In the genomic region with DNA sequence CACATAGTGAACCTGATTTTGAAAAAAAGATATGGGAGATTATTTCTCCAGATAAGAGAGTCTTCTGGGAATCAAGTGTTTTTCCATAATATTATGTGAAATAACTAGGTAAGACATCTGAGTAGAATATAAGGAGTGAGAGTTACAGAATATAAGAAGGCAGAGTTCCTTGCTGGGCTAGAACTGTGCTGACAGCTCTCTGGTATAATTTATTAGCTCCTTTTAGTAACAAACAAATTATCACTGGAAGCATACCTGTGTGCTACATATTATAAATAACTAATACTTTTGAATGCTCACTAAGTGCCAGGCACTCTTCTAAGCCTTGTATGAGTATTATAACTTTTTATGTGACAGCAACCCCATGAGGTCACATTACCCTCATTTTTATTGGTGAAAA, we compare ENCODE assay signal across 26 cellular contexts. TPM values are rescaled to one million over a fixed set of nuclear protein-coding genes. Genes with fewer than 3 reads are reported as not detected.
A peak's percentile ranks its signal among the peaks of the same experiment; 100 is the strongest.
DNase-seq lines count a peak whose midpoint lies in the region; ATAC-seq, FAIRE-seq and TF ChIP-seq lines count a peak whose summit lies in the region.
"Had no signal": no experiment of that assay in that cellular context is flagged by ENCODE, and none has a peak within 500 bp of the region (broad histone marks: within the 10 kb centered on the region; RNA-seq: fewer than 3 reads in every experiment).

No MANE protein-coding gene starts in this region.

- intact Hi-C loops in colonic mucosa (cut with DNase I) (no loop called here), CD14-positive monocyte (cut with micrococcal nuclease) (loop anchor here in 1 of 2 donors (10.0 kb wide), 1 partner anchor 53 kb away; no protein-coding TSS in a partner anchor)

- H3K79me2 ChIP-seq in ACC112 (ENCODE audit: control insufficient read depth, insufficient read depth, low read length, unreplicated experiment) (no peaks in the 10 kb centered on the region), smooth muscle cell (ENCODE audit: low read depth) (no peaks in the 10 kb centered on the region)

- H3K9me3 Mint-ChIP-seq in CD14-positive monocyte = no peaks in the 10 kb centered on the region
- H3K9me3 Mint-ChIP-seq: CD4-positive, CD25-positive, alpha-beta regulatory T cell; H9; memory B cell; T-helper 1 cell treated with Interleukin-12 subunit alpha and Interleukin-12 subunit beta and Interleukin-4 antibody, amounts not matched to agents 30 μg/mL and 1 μg/mL, for 36 hours had no signal

- TF ChIP-seq CTCF in colonic mucosa (IDR thresholded peaks at IDR 0.05) = no peak
- TF ChIP-seq CTCF in smooth muscle cell (IDR thresholded peaks at IDR 0.05; ENCODE audit: borderline replicate concordance, insufficient read depth, poor library complexity, severe bottlenecking) = no peak
- no peak for TF ChIP-seq CTCF in CD14-positive monocyte (IDR thresholded peaks at IDR 0.05)

- H3K27me3 ChIP-seq in ACC112 (ENCODE audit: insufficient read depth, low read length) (no peaks in the 10 kb centered on the region), colonic mucosa (no peaks in the 10 kb centered on the region), smooth muscle cell (ENCODE audit: low read depth) (no peaks in the 10 kb centered on the region), SJCRH30 (no peaks in the 10 kb centered on the region)
- H3K27me3 ChIP-seq: body of pancreas had no signal

- no peaks in the 10 kb centered on the region for H3K9me3 ChIP-seq in colonic mucosa
- no peaks in the 10 kb centered on the region for H3K9me3 ChIP-seq in smooth muscle cell (replicated peaks; ENCODE audit: low read depth)
- no peaks in the 10 kb centered on the region for H3K9me3 ChIP-seq in SJCRH30 (replicated peaks)
- H3K9me3 ChIP-seq: body of pancreas had no signal

- peaks cover 43% of the 10 kb centered on the region for H3K4me1 Mint-ChIP-seq in CD14-positive monocyte

- peak; percentile 15 for FAIRE-seq in RCC 7860 (lab: Jason Lieb, UNC)
- FAIRE-seq: GM18507 had no signal

- H3K4me1 ChIP-seq in ACC112 (ENCODE audit: control insufficient read depth, insufficient read depth, low read length, unreplicated experiment) (peaks cover 12% of the 10 kb centered on the region), colonic mucosa (peaks cover 9% of the 10 kb centered on the region), smooth muscle cell (ENCODE audit: low read depth) (peaks cover 4% of the 10 kb centered on the region), SJCRH30 (no peaks in the 10 kb centered on the region)
- H3K4me1 ChIP-seq: body of pancreas had no signal

- no peaks in the 10 kb centered on the region for H3K36me3 ChIP-seq in ACC112 (ENCODE audit: insufficient read depth, low read length)
- no peaks in the 10 kb centered on the region for H3K36me3 ChIP-seq in colonic mucosa
- no peaks in the 10 kb centered on the region for H3K36me3 ChIP-seq in smooth muscle cell (ENCODE audit: low read depth)
- H3K36me3 ChIP-seq in SJCRH30 = no peaks in the 10 kb centered on the region

- no peak overlapping the region for H3K4me2 ChIP-seq in smooth muscle cell

- H3K27me3 Mint-ChIP-seq in CD14-positive monocyte (ENCODE audit: low read depth in 3 of 3) = peaks cover 0 to 1% (median 0%) of the 10 kb centered on the region in 3 donors
- H3K27me3 Mint-ChIP-seq: activated CD4-positive, alpha-beta T cell treated with anti-CD3 and anti-CD28 coated beads, Interleukin-2, amount 10 ng/mL, durations not matched to agents 7 days and 5 days; CD4-positive, CD25-positive, alpha-beta regulatory T cell; memory B cell had no signal

- H3K9ac ChIP-seq in colonic mucosa (ENCODE audit: low read depth in 2 of 2, low read length in 2 of 2) (no peak overlapping the region), smooth muscle cell (ENCODE audit: low read depth) (no peak overlapping the region)

- peaks cover 20% of the 10 kb centered on the region for H3F3A ChIP-seq in smooth muscle cell (ENCODE audit: low read depth)

- H3K27ac Mint-ChIP-seq in CD14-positive monocyte = no peak overlapping the region
- H3K27ac Mint-ChIP-seq: activated CD4-positive, alpha-beta T cell treated with anti-CD3 and anti-CD28 coated beads, Interleukin-2, amount 10 ng/mL, durations not matched to agents 7 days and 5 days; H9; memory B cell; T-helper 1 cell treated with Interleukin-12 subunit alpha and Interleukin-12 subunit beta and Interleukin-4 antibody, amounts not matched to agents 30 μg/mL and 1 μg/mL, for 36 hours had no signal

- H2AFZ ChIP-seq in ACC112 (ENCODE audit: low read length, unreplicated experiment) = no peak overlapping the region
- H2AFZ ChIP-seq in smooth muscle cell (ENCODE audit: low read depth) = no peak overlapping the region

- ATAC-seq in GM19324 (IDR thresholded peaks at IDR 0.05; ENCODE audit: low FRiP score, unreplicated experiment) (no peak), HG03571 (IDR thresholded peaks at IDR 0.05; ENCODE audit: unreplicated experiment) (no peak)
- ATAC-seq: activated naive CD4-positive, alpha-beta T cell treated with anti-CD3 and anti-CD28 coated beads, Interleukin-2, amount 50 U/mL, for 72 hours; stimulated activated naive CD8-positive, alpha-beta T cell treated with anti-CD3 and anti-CD28 coated beads, Interleukin-15, Interleukin-2, amounts not matched to agents 100 U/mL and 50 U/mL, for 24 hours had no signal

- DNase-seq in RCC 7860 (ENCODE audit: low spot score) = no peak
- no peak for DNase-seq in colonic mucosa
- DNase-seq in smooth muscle cell (lab: John Stamatoyannopoulos, UW; ENCODE audit: unreplicated experiment) = no peak
- DNase-seq in CD14-positive monocyte (ENCODE audit: low spot score) = no peak
- DNase-seq in SJCRH30 = no peak
- DNase-seq: activated CD4-positive, alpha-beta T cell treated with anti-CD3 and anti-CD28 coated beads, Interleukin-2, amount 10 ng/mL, durations not matched to agents 7 days and 5 days; body of pancreas; CD4-positive, CD25-positive, alpha-beta regulatory T cell; DMS 273 treated with DMSO at 0.1 percent for 48 hours; effector CD8-positive, alpha-beta T cell; H9; NCI-H1092 treated with DMSO at 0.1 percent for 48 hours; NCI-H1930; NCI-H2227 treated with DMSO at 0.1 percent for 48 hours; NCI-H774; SIG-M5; stimulated activated CD4-positive, alpha-beta T cell treated with anti-CD3 and anti-CD28 coated beads, Interleukin-4, amount 100 ng/mL, for 4 hours; stimulated activated naive CD8-positive, alpha-beta T cell treated with anti-CD3 and anti-CD28 coated beads, Interleukin-15, Interleukin-2, amounts not matched to agents 100 U/mL and 50 U/mL, for 24 hours had no signal

- no peaks in the 10 kb centered on the region for H4K20me1 ChIP-seq in smooth muscle cell (ENCODE audit: low read depth)

- H3K4me3 ChIP-seq in ACC112 (ENCODE audit: low read depth, low read length) (no peak overlapping the region), colonic mucosa (no peak overlapping the region), smooth muscle cell (no peak overlapping the region), SJCRH30 (no peak overlapping the region)
- H3K4me3 ChIP-seq: body of pancreas had no signal

- no peak overlapping the region for H3K4me3 Mint-ChIP-seq in CD14-positive monocyte
- H3K4me3 Mint-ChIP-seq: activated CD4-positive, alpha-beta T cell treated with anti-CD3 and anti-CD28 coated beads, Interleukin-2, amount 10 ng/mL, durations not matched to agents 7 days and 5 days; CD4-positive, CD25-positive, alpha-beta regulatory T cell; H9; memory B cell; T-helper 1 cell treated with Interleukin-12 subunit alpha and Interleukin-12 subunit beta and Interleukin-4 antibody, amounts not matched to agents 30 μg/mL and 1 μg/mL, for 36 hours had no signal

- H3K27ac ChIP-seq in ACC112 (ENCODE audit: low read depth, low read length) (peak overlapping the region; percentile 54), colonic mucosa (peak overlapping the region; percentile 7), smooth muscle cell (ENCODE audit: low read depth) (peak overlapping the region; percentile 79), SJCRH30 (no peak overlapping the region)

- H3K36me3 Mint-ChIP-seq in CD14-positive monocyte = no peaks in the 10 kb centered on the region
- H3K36me3 Mint-ChIP-seq: CD4-positive, CD25-positive, alpha-beta regulatory T cell; memory B cell had no signal

RNA-seq across cellular contexts. Expression of gene TNFSF10, which starts 18.9 kb away (rescaled TPM):
- total RNA-seq in colonic mucosa (100 to 1,000 TPM in 1 of 2 donors, 10 to 100 TPM in 1; 57.2 to 118 TPM), smooth muscle cell (18.3 and 37.1 TPM in 2 replicates)
- polyA plus RNA-seq in smooth muscle cell (16.4 and 22.4 TPM in 2 replicates), CD14-positive monocyte (100 to 1,000 TPM; 264 to 293 TPM)
- not detected in 2 replicates for total RNA-seq in SJCRH30 (2014; rRNA removed; shearing (Covaris generic))
- total RNA-seq: G401, H9 had no signal

Comparison
In these comparisons a context has a peak if more than half of its experiments do, and no peak if none do; other contexts are left out.
1. RNA of gene TNFSF10, which starts 18.9 kb away (total RNA-seq): 57.2 to 118 TPM in colonic mucosa and 18.3 to 37.1 TPM in smooth muscle cell; not detected in SJCRH30; every median in the first group is over 10 times any median in the second.